Comparison of ENCODE assay signal across 9 cellular contexts in the genomic region with DNA sequence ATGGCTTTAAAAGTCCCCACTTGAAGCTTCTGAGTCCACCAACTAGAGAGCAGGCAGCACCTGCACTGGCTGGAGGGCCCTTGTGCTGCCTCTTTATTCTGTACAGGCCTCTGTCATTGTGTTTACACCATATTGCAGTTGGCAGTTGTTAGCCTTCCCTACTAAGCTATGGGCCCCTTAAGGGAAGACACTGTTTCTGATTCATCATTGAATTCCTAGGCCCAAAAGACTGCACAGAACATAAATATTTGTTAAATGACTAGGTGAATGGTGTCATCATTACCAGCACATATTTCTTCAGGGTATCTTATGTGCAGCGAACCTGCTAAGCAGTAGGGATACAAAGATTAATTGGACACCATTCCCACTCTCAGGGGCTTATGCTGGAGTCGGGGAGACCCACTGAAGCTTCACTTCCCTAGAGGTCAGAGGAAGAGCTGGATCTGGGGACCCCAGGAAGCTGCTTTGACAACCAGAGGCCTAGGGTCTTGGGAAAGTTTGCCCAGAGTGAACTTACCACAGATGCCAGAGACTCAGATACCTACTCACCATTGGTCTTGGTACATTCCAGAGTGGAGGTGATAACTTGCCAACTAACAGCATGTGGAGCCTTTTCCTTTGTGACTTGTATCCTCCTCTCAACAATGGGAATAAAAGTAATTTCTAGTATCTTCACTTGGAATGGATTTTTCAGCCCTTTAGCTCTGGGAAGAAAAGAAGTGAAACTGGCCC. TPM values are rescaled to one million over a fixed set of nuclear protein-coding genes. Genes with fewer than 3 reads are reported as not detected.
DNase-seq lines count a peak whose midpoint lies in the region; ATAC-seq, FAIRE-seq and TF ChIP-seq lines count a peak whose summit lies in the region.
"Had no signal": no experiment of that assay in that cellular context is flagged by ENCODE, and none has a peak within 500 bp of the region (broad histone marks: within the 10 kb centered on the region; RNA-seq: fewer than 3 reads in every experiment).

No MANE protein-coding gene starts in this region.

- BruUV-seq in Panc1 (replicated peaks; lab: Mats Ljungman, UMichigan): no TSS peak

- no peak for FAIRE-seq in pancreas (lab: Jason Lieb, UNC)

- H3F3A ChIP-seq in GM23248 (ENCODE audit: insufficient read depth) (peaks cover 11% of the 10 kb centered on the region; the same call in 1 of the 2 replicates), smooth muscle cell (ENCODE audit: low read depth) (no peaks in the 10 kb centered on the region)

- WGBS in GM23248 (ENCODE audit: low coverage in 1 of 2, low lambda C conversion rate in 2 of 2, missing lambda C conversion rate in 2 of 2), 2 experiments: 3 to 4% methylated on average over 2 of the region's 2 CpGs
- WGBS in smooth muscle cell (ENCODE audit: low lambda C conversion rate): 56% methylated on average over 2 of the region's 2 CpGs
- WGBS in esophagus squamous epithelium, 2 donors: 60% methylated on average over 1 of the region's 2 CpGs; no CpG with 5 or more reads in 1 of the 2 donors
- WGBS in pancreas, 2 donors: 84 to 93% methylated on average over 2 of the region's 2 CpGs

- CTCF ChIA-PET in Panc1 (lab: Charles Lee): interaction anchor here (0.6 kb wide), 1 partner anchor 144 kb away, joined by 9 read pairs; no protein-coding TSS in a partner anchor

- TF ChIP-seq POLR2A in esophagus squamous epithelium (IDR thresholded peaks at IDR 0.05): no peak

- H3K27me3 Mint-ChIP-seq in endothelial cell (ENCODE audit: unreplicated experiment): no peaks in the 10 kb centered on the region

- no peaks in the 10 kb centered on the region for H3K36me3 ChIP-seq in GM23248 (ENCODE audit: low read depth)
- no peaks in the 10 kb centered on the region for H3K36me3 ChIP-seq in Panc1 (ENCODE audit: control insufficient read depth, insufficient read depth, low read length)
- H3K36me3 ChIP-seq in fibroblast of lung (ENCODE audit: control insufficient read depth, insufficient read depth, low read length): no peaks in the 10 kb centered on the region
- no peaks in the 10 kb centered on the region for H3K36me3 ChIP-seq in smooth muscle cell (ENCODE audit: low read depth)
- H3K36me3 ChIP-seq in esophagus squamous epithelium: no peaks in the 10 kb centered on the region
- no peaks in the 10 kb centered on the region for H3K36me3 ChIP-seq in pancreas
- H3K36me3 ChIP-seq: cardiac muscle cell had no signal

- in situ Hi-C loops in GM23248 (cut with MboI): no loop called here
- in situ Hi-C loops in Panc1 (cut with HindIII; ENCODE audit: low pct_unique_long_range_greater_than_20kb, low sequenced_read_pairs): no loop called here

- H3K27ac ChIP-seq in GM23248 (peak overlapping the region; percentile 75), Panc1 (ENCODE audit: low read length) (no peak overlapping the region), fibroblast of lung (ENCODE audit: insufficient read depth, low read length) (peak overlapping the region; percentile 36), smooth muscle cell (ENCODE audit: low read depth) (peak overlapping the region; percentile 65), esophagus squamous epithelium (no peak overlapping the region), pancreas (no peak overlapping the region)
- H3K27ac ChIP-seq: cardiac muscle cell had no signal

- no peak overlapping the region for H3K4me3 Mint-ChIP-seq in endothelial cell (ENCODE audit: unreplicated experiment)

- H3K27me3 ChIP-seq in GM23248 (replicated peaks; ENCODE audit: insufficient read depth): no peaks in the 10 kb centered on the region
- H3K27me3 ChIP-seq in Panc1 (ENCODE audit: control insufficient read depth, insufficient read depth, low read length): no peaks in the 10 kb centered on the region
- peaks cover 2% of the 10 kb centered on the region for H3K27me3 ChIP-seq in fibroblast of lung (ENCODE audit: control insufficient read depth, insufficient read depth, low read length)
- no peaks in the 10 kb centered on the region for H3K27me3 ChIP-seq in smooth muscle cell (ENCODE audit: low read depth)
- peaks cover 0 to 8% (median 0%) of the 10 kb centered on the region in 4 donors for H3K27me3 ChIP-seq in esophagus squamous epithelium
- no peaks in the 10 kb centered on the region for H3K27me3 ChIP-seq in pancreas
- H3K27me3 ChIP-seq: cardiac muscle cell had no signal

- H3K9me3 ChIP-seq in GM23248 (ENCODE audit: low read depth) (no peaks in the 10 kb centered on the region), Panc1 (ENCODE audit: control insufficient read depth, insufficient read depth, low read depth, low read length) (no peaks in the 10 kb centered on the region), fibroblast of lung (ENCODE audit: control insufficient read depth, insufficient read depth, low read depth, low read length) (no peaks in the 10 kb centered on the region), smooth muscle cell (replicated peaks; ENCODE audit: low read depth) (no peaks in the 10 kb centered on the region), esophagus squamous epithelium (no peaks in the 10 kb centered on the region), pancreas (no peaks in the 10 kb centered on the region)

- no peaks in the 10 kb centered on the region for H3K4me1 Mint-ChIP-seq in endothelial cell (ENCODE audit: unreplicated experiment)

- H2AFZ ChIP-seq in GM23248 (peak overlapping the region; percentile 62), fibroblast of lung (ENCODE audit: low read length) (no peak overlapping the region), smooth muscle cell (ENCODE audit: low read depth) (no peak overlapping the region)

- H3K27ac Mint-ChIP-seq in endothelial cell (ENCODE audit: unreplicated experiment): no peak overlapping the region

- H3K4me1 ChIP-seq in GM23248 (ENCODE audit: insufficient read depth) (peaks cover 27% of the 10 kb centered on the region), Panc1 (ENCODE audit: control insufficient read depth, insufficient read depth, low read length) (no peaks in the 10 kb centered on the region), fibroblast of lung (ENCODE audit: control insufficient read depth, extremely low read depth, insufficient read depth, low read length) (peaks cover 12% of the 10 kb centered on the region), smooth muscle cell (ENCODE audit: low read depth) (peaks cover 7% of the 10 kb centered on the region), esophagus squamous epithelium (no peaks in the 10 kb centered on the region), pancreas (no peaks in the 10 kb centered on the region)

- H3K9ac ChIP-seq in GM23248: peak overlapping the region; percentile 15; the same call in 1 of the 2 replicates
- H3K9ac ChIP-seq in fibroblast of lung (ENCODE audit: insufficient read depth, low read length): peak overlapping the region; percentile 12
- H3K9ac ChIP-seq in smooth muscle cell (ENCODE audit: low read depth): peak overlapping the region; percentile 31

- DNase-seq in GM23248: peak; percentile 95
- DNase-seq in Panc1 (ENCODE audit: low read depth, low spot score): peak; percentile 15
- DNase-seq in fibroblast of lung (ENCODE audit: low read depth in 2 of 2): peak; percentile 56 to 91
- no peak for DNase-seq in smooth muscle cell (lab: John Stamatoyannopoulos, UW; ENCODE audit: unreplicated experiment)
- no peak for DNase-seq in esophagus squamous epithelium (lab: John Stamatoyannopoulos, UW)
- DNase-seq in pancreas: no peak
- no peak for DNase-seq in endothelial cell (ENCODE audit: low spot score)

- H3K4me2 ChIP-seq in GM23248 (ENCODE audit: unreplicated experiment) (peak overlapping the region; percentile 76), fibroblast of lung (ENCODE audit: extremely low read depth, insufficient read depth, low read length) (peak overlapping the region; percentile 32), smooth muscle cell (peak overlapping the region; percentile 45)

- H4K20me1 ChIP-seq in GM23248 (ENCODE audit: insufficient read depth) (no peaks in the 10 kb centered on the region), fibroblast of lung (ENCODE audit: control insufficient read depth, extremely low read depth, insufficient read depth, low read length) (no peaks in the 10 kb centered on the region), smooth muscle cell (ENCODE audit: low read depth) (no peaks in the 10 kb centered on the region)

- no peak for ATAC-seq in Panc1
- ATAC-seq in pancreas: no peak
- no peak for ATAC-seq in GM21717 (IDR thresholded peaks at IDR 0.05; ENCODE audit: unreplicated experiment)

- intact Hi-C loops in Panc1 (cut with micrococcal nuclease; ENCODE audit: unreplicated experiment): no loop called here
- intact Hi-C loops in esophagus squamous epithelium (cut with DNase I): no loop called here
- intact Hi-C loops in pancreas (cut with DNase I): loop anchor here in 1 of 3 donors (10.0 kb wide), 1 partner anchor 213 kb away; no protein-coding TSS in a partner anchor

- TF ChIP-seq CTCF in Panc1 (IDR thresholded peaks at IDR 0.05) (no peak), fibroblast of lung (conservative IDR thresholded peaks at IDR 0.05 in 1 of 2, IDR thresholded peaks at IDR 0.05 in 1 of 2; ENCODE audit: low read depth in 1 of 2, low read length in 2 of 2) (no peak), smooth muscle cell (IDR thresholded peaks at IDR 0.05; ENCODE audit: borderline replicate concordance, insufficient read depth, poor library complexity, severe bottlenecking) (no peak), esophagus squamous epithelium (IDR thresholded peaks at IDR 0.05) (no peak), pancreas (IDR thresholded peaks at IDR 0.05) (no peak), endothelial cell (IDR thresholded peaks at IDR 0.05; ENCODE audit: unreplicated experiment) (no peak)

- H3K9me2 ChIP-seq in GM23248 (ENCODE audit: insufficient read depth): no peaks in the 10 kb centered on the region

- POLR2A ChIA-PET in Panc1 (lab: Charles Lee): no interaction called here

- H3K79me2 ChIP-seq in GM23248 (ENCODE audit: insufficient read depth): no peaks in the 10 kb centered on the region
- no peaks in the 10 kb centered on the region for H3K79me2 ChIP-seq in fibroblast of lung (ENCODE audit: control insufficient read depth, insufficient read depth, low read length)
- no peaks in the 10 kb centered on the region for H3K79me2 ChIP-seq in smooth muscle cell (ENCODE audit: low read depth)

- no peaks in the 10 kb centered on the region for H3K9me3 Mint-ChIP-seq in endothelial cell (ENCODE audit: unreplicated experiment)

- no peaks in the 10 kb centered on the region for H3K36me3 Mint-ChIP-seq in endothelial cell (ENCODE audit: low read depth, unreplicated experiment)

- H3K4me3 ChIP-seq in GM23248 (peak overlapping the region; percentile 41), Panc1 (ENCODE audit: low read depth in 2 of 2, low read length in 2 of 2) (no peak overlapping the region), fibroblast of lung (replicated peaks in 1 of 4; ENCODE audit: control extremely low read depth in 1 of 4, insufficient read depth in 1 of 4, low read depth in 3 of 4, low read length in 4 of 4) (no peak overlapping the region), smooth muscle cell (no peak overlapping the region), esophagus squamous epithelium (no peak overlapping the region), pancreas (no peak overlapping the region)
- H3K4me3 ChIP-seq: cardiac muscle cell had no signal

RNA-seq across cellular contexts. Expression of a gene that starts 28.7 kb away (rescaled TPM):
- total RNA-seq in GM23248 (2014; rRNA removed; shearing (Covaris generic)): 26.7 and 34.7 TPM in 2 replicates
- 23.5 and 26.1 TPM in 2 replicates for polyA plus RNA-seq in GM23248 (2016; fragmentation: Nextera tagmentation; extraction: Ambion mirVana)
- total RNA-seq in Panc1 (2021; ENCODE audit: unreplicated experiment): 16.5 TPM
- polyA plus RNA-seq in Panc1 (2012; ENCODE audit: insufficient read length): 7.4 TPM
- 18.7 and 20.6 TPM in 2 replicates for total RNA-seq in fibroblast of lung
- polyA plus RNA-seq in fibroblast of lung: 20.4 and 22.3 TPM in 2 replicates
- polyA plus RNA-seq in fibroblast of lung (2012): 11.8 and 13.6 TPM in 2 replicates
- polyA minus RNA-seq in fibroblast of lung (ENCODE audit: low replicate concordance): 0.59 and 11.2 TPM in 2 replicates
- total RNA-seq in smooth muscle cell: 26.0 and 28.2 TPM in 2 replicates
- polyA plus RNA-seq in smooth muscle cell: 18.7 and 24.0 TPM in 2 replicates
- 10 to 100 TPM; 13.3 to 27.7 (median 21.6) TPM for total RNA-seq in esophagus squamous epithelium
- total RNA-seq in pancreas: 10 to 100 TPM in 4 of 6 donors, 1 to 10 TPM in 2; 9.5 to 21.4 (median 11.1) TPM
- 1 to 10 TPM; 7.7 to 9.3 TPM for polyA plus RNA-seq in pancreas
- total RNA-seq in endothelial cell (ENCODE audit: unreplicated experiment): 35.5 TPM

Comparison
In these comparisons a context has a peak if more than half of its experiments do, and no peak if none do; other contexts are left out.
1. DNase-seq: peak in GM23248 (single experiment), Panc1 (single experiment) and fibroblast of lung (2 of 2); none in smooth muscle cell (single experiment), esophagus squamous epithelium (single experiment), pancreas (0 of 6) and endothelial cell (single experiment).
2. H3K27ac ChIP-seq: peak in GM23248 (single experiment), fibroblast of lung (single experiment) and smooth muscle cell (single experiment); none in Panc1 (single experiment), esophagus squamous epithelium (0 of 4) and pancreas (0 of 4).
3. Peak in every context shown above with its lines, with median percentiles within 50 percentile points of each other: H3K4me2 ChIP-seq and H3K9ac ChIP-seq.